Comparison of ENCODE assay signal across 17 cellular contexts in genomic region chr14:37708481-37708880, GRCh38.
"Had no signal": no experiment of that assay in that cellular context is flagged by ENCODE, and none has a peak within 500 bp of the region (broad histone marks: within the 10 kb centered on the region; RNA-seq: fewer than 3 reads in every experiment).

No MANE protein-coding gene starts in this region.

- H3K4me3 Mint-ChIP-seq: activated naive CD8-positive, alpha-beta T cell treated with anti-CD3 and anti-CD28 coated beads for 36 hours; activated T-cell treated with anti-CD3 and anti-CD28 coated beads, Interleukin-2, amount 50 U/mL, for 4 hours; memory B cell; nephron; T-helper 2 cell treated with Interferon-gamma antibody and Interleukin-4, amounts not matched to agents 5 μg/mL and 100 μg/mL, for 36 hours had no signal

- DNase-seq: activated CD4-positive, alpha-beta T cell treated with anti-CD3 and anti-CD28 coated beads, Interleukin-2, amount 50 U/mL, for 48 hours; activated CD4-positive, CD25-positive, alpha-beta regulatory T cell treated with anti-CD3 and anti-CD28 coated beads, Interleukin-2, amount 50 U/mL, for 72 hours; activated gamma-delta T cell; activated naive CD8-positive, alpha-beta T cell treated with anti-CD3 and anti-CD28 coated beads for 36 hours; activated T-cell treated with anti-CD3 and anti-CD28 coated beads, Interleukin-2, amount 50 U/mL, for 4 hours; aorta; esophagus squamous epithelium; heart left ventricle; islet precursor cell; psoas muscle; stimulated activated CD4-positive, alpha-beta T cell treated with anti-CD3 and anti-CD28 coated beads, Interleukin-2, amount 100 ng/mL, for 48 hours; stimulated activated naive CD4-positive, alpha-beta T cell treated with Interleukin-2 at 50 U/mL for 16 hours; trophoblast cell had no signal

- H3K4me1 ChIP-seq: esophagus squamous epithelium, heart left ventricle, psoas muscle had no signal

- H3K4me1 Mint-ChIP-seq: activated naive CD8-positive, alpha-beta T cell treated with anti-CD3 and anti-CD28 coated beads for 36 hours; memory B cell; nephron had no signal

- H3K27ac ChIP-seq: cardiac muscle cell, esophagus squamous epithelium, heart left ventricle, psoas muscle had no signal

- H3K9me3 Mint-ChIP-seq: activated naive CD8-positive, alpha-beta T cell treated with anti-CD3 and anti-CD28 coated beads for 36 hours; nephron; T-helper 2 cell treated with Interferon-gamma antibody and Interleukin-4, amounts not matched to agents 5 μg/mL and 100 μg/mL, for 36 hours had no signal

- H3K27me3 Mint-ChIP-seq: activated naive CD8-positive, alpha-beta T cell treated with anti-CD3 and anti-CD28 coated beads for 36 hours; memory B cell had no signal

- H3K4me3 ChIP-seq: cardiac muscle cell, esophagus squamous epithelium, heart left ventricle, psoas muscle had no signal

- H3K36me3 Mint-ChIP-seq: activated naive CD8-positive, alpha-beta T cell treated with anti-CD3 and anti-CD28 coated beads for 36 hours; memory B cell had no signal

- H3K36me3 ChIP-seq: cardiac muscle cell, esophagus squamous epithelium, heart left ventricle had no signal

- H3K27me3 ChIP-seq: esophagus squamous epithelium had no signal

- H3K27ac Mint-ChIP-seq: activated naive CD8-positive, alpha-beta T cell treated with anti-CD3 and anti-CD28 coated beads for 36 hours; memory B cell; nephron; T-helper 2 cell treated with Interferon-gamma antibody and Interleukin-4, amounts not matched to agents 5 μg/mL and 100 μg/mL, for 36 hours had no signal

- H3K9me3 ChIP-seq: esophagus squamous epithelium, heart left ventricle, psoas muscle had no signal
